16 cellular contexts compared by ENCODE assay signal in the genomic region with DNA sequence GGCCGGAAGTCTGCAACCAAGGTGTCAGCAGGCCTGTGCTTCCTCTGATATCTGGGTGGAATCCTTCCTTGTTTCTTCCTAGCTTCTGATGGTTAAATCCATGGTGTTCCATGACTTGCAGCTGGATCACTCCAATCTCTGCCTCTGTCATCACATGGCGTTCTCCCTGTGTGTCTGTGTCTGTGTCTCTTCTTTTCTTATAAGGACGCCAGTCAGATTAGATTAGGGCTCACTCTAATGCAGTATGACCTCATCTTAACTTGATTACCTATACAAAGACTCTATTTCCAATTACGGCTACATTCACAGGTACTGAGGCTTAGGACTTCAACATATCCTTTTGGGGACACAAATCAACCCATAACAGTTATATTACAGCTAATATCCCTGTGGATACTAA.
A peak's percentile ranks its signal among the peaks of the same experiment; 100 is the strongest.
DNase-seq lines count a peak whose midpoint lies in the region; TF ChIP-seq lines count a peak whose summit lies in the region.
"Had no signal": no experiment of that assay in that cellular context is flagged by ENCODE, and none has a peak within 500 bp of the region (broad histone marks: within the 10 kb centered on the region; RNA-seq: fewer than 3 reads in every experiment).

No MANE protein-coding gene starts in this region.

- no TSS peak for BruUV-seq in Caco-2 (replicated peaks; lab: Mats Ljungman, UMichigan)

- intact Hi-C loops in Caco-2 (cut with micrococcal nuclease; ENCODE audit: unreplicated experiment) = no loop called here

- peaks cover 32% of the 10 kb centered on the region for H3K4me1 ChIP-seq in BE2C
- H3K4me1 ChIP-seq in Caco-2 = no peaks in the 10 kb centered on the region
- H3K4me1 ChIP-seq: BLaER1 had no signal

- H3K4me3 Mint-ChIP-seq in Caco-2 (ENCODE audit: unreplicated experiment) = no peak overlapping the region
- H3K4me3 Mint-ChIP-seq: CD4-positive, CD25-positive, alpha-beta regulatory T cell; CD8-positive, alpha-beta T cell; H9 had no signal

- H3K36me3 ChIP-seq in BE2C = no peaks in the 10 kb centered on the region
- no peaks in the 10 kb centered on the region for H3K36me3 ChIP-seq in Caco-2 (ENCODE audit: control insufficient read depth, insufficient read depth, low read length)
- H3K36me3 ChIP-seq: BLaER1 had no signal

- H3K4me1 Mint-ChIP-seq in Caco-2 (ENCODE audit: low read depth, unreplicated experiment) = no peaks in the 10 kb centered on the region
- H3K4me1 Mint-ChIP-seq: CD4-positive, CD25-positive, alpha-beta regulatory T cell had no signal

- H3K27ac Mint-ChIP-seq in Caco-2 (ENCODE audit: unreplicated experiment) = peak overlapping the region; percentile 7
- H3K27ac Mint-ChIP-seq: CD8-positive, alpha-beta T cell had no signal

- no peaks in the 10 kb centered on the region for H3K27me3 Mint-ChIP-seq in Caco-2 (ENCODE audit: insufficient read depth, unreplicated experiment)

- POLR2A ChIA-PET in Caco-2 (lab: Charles Lee) = no interaction called here

- H3K36me3 Mint-ChIP-seq in Caco-2 (ENCODE audit: insufficient read depth, unreplicated experiment) = no peaks in the 10 kb centered on the region
- H3K36me3 Mint-ChIP-seq: CD8-positive, alpha-beta T cell had no signal

- H3K9me3 ChIP-seq in BE2C (no peaks in the 10 kb centered on the region), Caco-2 (no peaks in the 10 kb centered on the region)
- H3K9me3 ChIP-seq: BLaER1 had no signal

- no peaks in the 10 kb centered on the region for H3K9me3 Mint-ChIP-seq in Caco-2 (ENCODE audit: unreplicated experiment)
- H3K9me3 Mint-ChIP-seq: CD4-positive, CD25-positive, alpha-beta regulatory T cell; CD8-positive, alpha-beta T cell; H9 had no signal

- CTCF ChIA-PET in Caco-2 (lab: Charles Lee) = no interaction called here

- H3K4me3 ChIP-seq in BE2C (ENCODE audit: low read depth, low read length) (no peak overlapping the region), Caco-2 (ENCODE audit: low read depth, low read length) (no peak overlapping the region)
- H3K4me3 ChIP-seq: BLaER1, GM12878, GM23248 had no signal

- DNase-seq in BE2C = peak; percentile 65
- no peak for DNase-seq in Caco-2
- peak; percentile 18 for DNase-seq in left kidney (ENCODE audit: low read depth, low spot score)
- no peak for DNase-seq in stimulated activated CD4-positive, alpha-beta T cell treated with anti-CD3 and anti-CD28 coated beads, Interleukin-4, amount 100 ng/mL, for 1 hour
- no peak for DNase-seq in hippocampal formation (lab: John Stamatoyannopoulos, UW)
- DNase-seq in LoVo (ENCODE audit: low spot score) = no peak
- DNase-seq: CD4-positive, CD25-positive, alpha-beta regulatory T cell; CD8-positive, alpha-beta T cell; DMS 273 treated with DMSO at 0.1 percent for 48 hours; DMS79; EL; GDM1; GM23248; H9 had no signal

- no peak for TF ChIP-seq CTCF in BE2C (IDR thresholded peaks at IDR 0.05; ENCODE audit: low read depth, low read length)
- TF ChIP-seq CTCF in Caco-2 (IDR thresholded peaks at IDR 0.05; ENCODE audit: insufficient read depth in 1 of 2, low read depth in 1 of 2, low read length in 1 of 2, severe bottlenecking in 1 of 2, unreplicated experiment in 1 of 2) = no peak

- H3K27me3 ChIP-seq in BE2C (no peaks in the 10 kb centered on the region), Caco-2 (replicated peaks; ENCODE audit: control insufficient read depth, insufficient read depth, low read length) (no peaks in the 10 kb centered on the region)
- H3K27me3 ChIP-seq: BLaER1 had no signal

Comparison
In these comparisons a context has a peak if more than half of its experiments do, and no peak if none do; other contexts are left out.
1. DNase-seq: peak in BE2C (single experiment) and left kidney (single experiment); none in Caco-2 (0 of 2), stimulated activated CD4-positive, alpha-beta T cell treated with anti-CD3 and anti-CD28 coated beads, Interleukin-4, amount 100 ng/mL, for 1 hour (single experiment), hippocampal formation (0 of 2) and LoVo (single experiment).